Comparison of ENCODE assay signal across 1 cellular context in genomic region chr6:16902520-16902919, GRCh38.
TF ChIP-seq lines count a peak whose summit lies in the region.

No MANE protein-coding gene starts in this region.

TF ChIP-seq in SK-N-SH, 30 proteins besides CTCF, POLR2A, EP300 and RAD21 (continued from another document):
- no peak for TF ChIP-seq MAX (IDR thresholded peaks at IDR 0.05; ENCODE audit: low read depth)
